8 cellular contexts compared by ENCODE assay signal in genomic region chr1:10210841-10211804, GRCh38. TPM values are rescaled to one million over a fixed set of nuclear protein-coding genes. Genes with fewer than 3 reads are reported as not detected.
DNase-seq lines count a peak whose midpoint lies in the region; ATAC-seq and TF ChIP-seq lines count a peak whose summit lies in the region.

No MANE protein-coding gene starts in this region.

- CTCF ChIA-PET in CD4-positive, alpha-beta memory T cell (lab: Charles Lee; ENCODE audit: partially characterized antibody) = interaction anchor here (0.6 to 3.1 kb wide), 20 partner anchors 7 to 294 kb away, joined by 3 to 39 read pairs (median 5); partner anchors contain the start of gene CENPS

- no peaks in the 10 kb centered on the region for H3K27me3 ChIP-seq in CD4-positive, alpha-beta memory T cell (ENCODE audit: insufficient read depth, low read length)
- no peaks in the 10 kb centered on the region for H3K27me3 ChIP-seq in sigmoid colon

- peak overlapping the region; percentile 65 to 88 (median 82) for H3K4me3 Mint-ChIP-seq in CD4-positive, alpha-beta memory T cell
- peak overlapping the region; percentile 71 for H3K4me3 Mint-ChIP-seq in T-helper 2 cell treated with Interferon-gamma antibody and Interleukin-4, amounts not matched to agents 5 μg/mL and 100 μg/mL, for 36 hours

- H3K36me3 Mint-ChIP-seq in CD4-positive, alpha-beta memory T cell = peaks cover 0 to 9% of the 10 kb centered on the region in 2 donors
- H3K36me3 Mint-ChIP-seq in T-helper 2 cell treated with Interferon-gamma antibody and Interleukin-4, amounts not matched to agents 5 μg/mL and 100 μg/mL, for 36 hours (ENCODE audit: low read depth) = no peaks in the 10 kb centered on the region

- peak in 2 of 5 donors; percentile 24 to 42 for DNase-seq in CD4-positive, alpha-beta memory T cell
- DNase-seq in T-helper 2 cell treated with Interferon-gamma antibody and Interleukin-4, amounts not matched to agents 5 μg/mL and 100 μg/mL, for 36 hours (ENCODE audit: low spot score) = peak; percentile 22
- DNase-seq in cerebellar cortex (ENCODE audit: low spot score) (peak; percentile 91), iPS-NIHi7 (ENCODE audit: extremely low spot score) (peak; percentile 51), sigmoid colon (peak; percentile 98)

- no peaks in the 10 kb centered on the region for H3K9me3 ChIP-seq in CD4-positive, alpha-beta memory T cell (ENCODE audit: control insufficient read depth in 1 of 2, low read length in 2 of 2)
- H3K9me3 ChIP-seq in sigmoid colon = no peaks in the 10 kb centered on the region

- H3K36me3 ChIP-seq in CD4-positive, alpha-beta memory T cell (ENCODE audit: insufficient read depth, low read length) = no peaks in the 10 kb centered on the region
- H3K36me3 ChIP-seq in sigmoid colon = no peaks in the 10 kb centered on the region

- peak overlapping the region; percentile 48 to 90 (median 83) for H3K27ac Mint-ChIP-seq in CD4-positive, alpha-beta memory T cell
- H3K27ac Mint-ChIP-seq in T-helper 2 cell treated with Interferon-gamma antibody and Interleukin-4, amounts not matched to agents 5 μg/mL and 100 μg/mL, for 36 hours = peak overlapping the region; percentile 78

- peaks cover 0 to 3% of the 10 kb centered on the region in 2 donors for H3K27me3 Mint-ChIP-seq in CD4-positive, alpha-beta memory T cell
- peaks cover 2% of the 10 kb centered on the region for H3K27me3 Mint-ChIP-seq in T-helper 2 cell treated with Interferon-gamma antibody and Interleukin-4, amounts not matched to agents 5 μg/mL and 100 μg/mL, for 36 hours (ENCODE audit: low read depth)

- peaks cover 25% of the 10 kb centered on the region for H3K4me1 ChIP-seq in CD4-positive, alpha-beta memory T cell (ENCODE audit: insufficient read depth, low read length)
- H3K4me1 ChIP-seq in sigmoid colon = peaks cover 0 to 54% (median 46%) of the 10 kb centered on the region in 4 donors

- no peak for TF ChIP-seq POLR2A in sigmoid colon (IDR thresholded peaks at IDR 0.05)

- POLR2A ChIA-PET in CD4-positive, alpha-beta memory T cell (lab: Charles Lee; ENCODE audit: partially characterized antibody) = interaction anchor here (0.6 to 1.6 kb wide), 12 partner anchors 9 to 300 kb away, joined by 3 to 17 read pairs (median 4); partner anchors contain the start of genes CENPS, PGD and UBE4B

- peaks cover 18 to 44% (median 31%) of the 10 kb centered on the region in 4 donors for H3K4me1 Mint-ChIP-seq in CD4-positive, alpha-beta memory T cell
- H3K4me1 Mint-ChIP-seq in T-helper 2 cell treated with Interferon-gamma antibody and Interleukin-4, amounts not matched to agents 5 μg/mL and 100 μg/mL, for 36 hours (ENCODE audit: low read depth) = peaks cover 37% of the 10 kb centered on the region

- peak; percentile 26 for TF ChIP-seq EP300 in Ishikawa (IDR thresholded peaks at IDR 0.05; ENCODE audit: borderline replicate concordance)
- TF ChIP-seq EP300 in sigmoid colon (IDR thresholded peaks at IDR 0.05) = peak in 2 of 4 donors; percentile 16 to 41

- intact Hi-C loops in CD4-positive, alpha-beta memory T cell (cut with micrococcal nuclease) = loop anchor here (1.0 kb wide), 3 partner anchors 127 to 217 kb away; no protein-coding TSS in a partner anchor
- intact Hi-C loops in sigmoid colon (cut with DNase I) = loop anchor here (1.0 to 5.0 kb wide), 5 partner anchors 41 to 178 kb away; partner anchors contain the start of gene UBE4B

- 1 to 4% methylated on average over 69 of the region's 69 CpGs for WGBS in sigmoid colon, 2 donors

- H3K4me3 ChIP-seq in CD4-positive, alpha-beta memory T cell (ENCODE audit: low read length in 2 of 2) = peak overlapping the region; percentile 42 to 93
- peak overlapping the region; percentile 89 to 95 (median 90) for H3K4me3 ChIP-seq in sigmoid colon

- H3K27ac ChIP-seq in CD4-positive, alpha-beta memory T cell (ENCODE audit: low read depth, low read length) = peak overlapping the region; percentile 64
- peak overlapping the region; percentile 99 to 100 (median 100) for H3K27ac ChIP-seq in sigmoid colon

- no peaks in the 10 kb centered on the region for H3K9me3 Mint-ChIP-seq in CD4-positive, alpha-beta memory T cell
- H3K9me3 Mint-ChIP-seq in T-helper 2 cell treated with Interferon-gamma antibody and Interleukin-4, amounts not matched to agents 5 μg/mL and 100 μg/mL, for 36 hours = no peaks in the 10 kb centered on the region

- no peak; the same call in 1 of the 2 replicates for TF ChIP-seq RAD21 in Ishikawa (IDR thresholded peaks at IDR 0.05; ENCODE audit: low read depth)

- no peak for TF ChIP-seq CTCF in sigmoid colon (IDR thresholded peaks at IDR 0.05)

- ATAC-seq in GM21423 (IDR thresholded peaks at IDR 0.05; ENCODE audit: unreplicated experiment) (peak; percentile 17), GM18517 (IDR thresholded peaks at IDR 0.05; ENCODE audit: unreplicated experiment) (no peak)

TF ChIP-seq in Ishikawa, 13 proteins besides CTCF, POLR2A, EP300 and RAD21:
- TF ChIP-seq USF1 (IDR thresholded peaks at IDR 0.05) = no peak
- no peak for TF ChIP-seq REST (IDR thresholded peaks at IDR 0.05; ENCODE audit: low read depth)
- TF ChIP-seq ZBTB7A (IDR thresholded peaks at IDR 0.05; ENCODE audit: low read depth) = peak; percentile 66
- no peak for TF ChIP-seq CREB1 (IDR thresholded peaks at IDR 0.05; ENCODE audit: low read depth)
- peak; percentile 79 for TF ChIP-seq CEBPB (IDR thresholded peaks at IDR 0.05)
- peak; percentile 41; the same call in 1 of the 2 replicates for TF ChIP-seq TAF1 (IDR thresholded peaks at IDR 0.05; ENCODE audit: low read depth)
- 0 out of 2 replicates have a peak, but pooled peaks have one; percentile 38 for TF ChIP-seq TEAD4 (IDR thresholded peaks at IDR 0.05)
- TF ChIP-seq MAX (IDR thresholded peaks at IDR 0.05) = peak; percentile 39; the same call in 1 of the 2 replicates
- peak; percentile 64 for TF ChIP-seq TCF12 (IDR thresholded peaks at IDR 0.05; ENCODE audit: low read depth)
- TF ChIP-seq EGR1 (IDR thresholded peaks at IDR 0.05) = no peak
- TF ChIP-seq FOXM1 (IDR thresholded peaks at IDR 0.05; ENCODE audit: borderline replicate concordance, low read depth) = no peak
- TF ChIP-seq NFIC (IDR thresholded peaks at IDR 0.05) = peak; percentile 71
- peak; percentile 83; the same call in 1 of the 2 replicates for TF ChIP-seq YY1 (IDR thresholded peaks at IDR 0.05; ENCODE audit: low read depth)

RNA-seq across cellular contexts. Expression of gene KIF1B, which starts 0.8 kb away (rescaled TPM):
- 10 to 100 TPM; 16.8 to 18.1 TPM for total RNA-seq in CD4-positive, alpha-beta memory T cell
- 1 to 10 TPM; 1.3 to 4.7 TPM for polyA plus RNA-seq in CD4-positive, alpha-beta memory T cell
- 10 to 100 TPM; 46.4 to 78.4 (median 52.8) TPM for total RNA-seq in sigmoid colon
- 10 to 100 TPM in 1 of 3 donors, 1 to 10 TPM in 2; 4.8 to 14.5 (median 5.1) TPM for polyA plus RNA-seq in sigmoid colon
